In genomic region chr5:1479581-1480188, GRCh38 we compare ENCODE assay signal across 2 cellular contexts.
TF ChIP-seq lines count a peak whose summit lies in the region.

No MANE protein-coding gene starts in this region.

TF ChIP-seq in SK-N-SH treated with all-trans-retinoic acid at 6 μM for 48 hours, 23 proteins besides CTCF, POLR2A, EP300 and RAD21:
- TF ChIP-seq OSR1 (CRISPR knock-in tag; IDR thresholded peaks at IDR 0.05): no peak
- no peak for TF ChIP-seq ZNF70 (CRISPR knock-in tag; IDR thresholded peaks at IDR 0.05)
- no peak for TF ChIP-seq POU6F1 (CRISPR knock-in tag; IDR thresholded peaks at IDR 0.05; ENCODE audit: borderline replicate concordance, low read depth)
- no peak for TF ChIP-seq TOX (CRISPR knock-in tag; IDR thresholded peaks at IDR 0.05; ENCODE audit: borderline replicate concordance)
- no peak for TF ChIP-seq ZNF8 (CRISPR knock-in tag; IDR thresholded peaks at IDR 0.05)
- no peak for TF ChIP-seq ISL1 (CRISPR knock-in tag; IDR thresholded peaks at IDR 0.05)
- TF ChIP-seq PATZ1 (CRISPR knock-in tag; IDR thresholded peaks at IDR 0.05; ENCODE audit: borderline replicate concordance): no peak
- TF ChIP-seq CSRNP3 (CRISPR knock-in tag; IDR thresholded peaks at IDR 0.05): no peak
- TF ChIP-seq TSHZ2 (CRISPR knock-in tag; IDR thresholded peaks at IDR 0.05): no peak
- no peak for TF ChIP-seq ZFP30 (CRISPR knock-in tag; IDR thresholded peaks at IDR 0.05)
- TF ChIP-seq SNAI2 (CRISPR knock-in tag; IDR thresholded peaks at IDR 0.05): no peak
- TF ChIP-seq BACH2 (CRISPR knock-in tag; IDR thresholded peaks at IDR 0.05; ENCODE audit: borderline replicate concordance): no peak
- TF ChIP-seq ARNTL (CRISPR knock-in tag; IDR thresholded peaks at IDR 0.05; ENCODE audit: borderline replicate concordance, low read depth): no peak
- TF ChIP-seq RARB (CRISPR knock-in tag; IDR thresholded peaks at IDR 0.05): no peak
- no peak for TF ChIP-seq ZC3H10 (CRISPR knock-in tag; IDR thresholded peaks at IDR 0.05)
- no peak for TF ChIP-seq GLIS3 (CRISPR knock-in tag; IDR thresholded peaks at IDR 0.05)
TF ChIP-seq in SK-N-SH treated with all-trans-retinoic acid at 6 μM for 48 hours: peak in this region for 0.

TF ChIP-seq in HepG2, 621 proteins besides CTCF, POLR2A, EP300 and RAD21 (continues in another document):
- TF ChIP-seq ZBTB33 (CRISPR knock-in tag; IDR thresholded peaks at IDR 0.05): peak; percentile 39; the same call in 1 of the 2 replicates
- no peak for TF ChIP-seq GPN1 (CRISPR knock-in tag; IDR thresholded peaks at IDR 0.05; ENCODE audit: borderline replicate concordance)
- peak; percentile 46; the same call in 1 of the 2 replicates for TF ChIP-seq ZNF687 (CRISPR knock-in tag; IDR thresholded peaks at IDR 0.05)
- TF ChIP-seq RNF2 (conservative IDR thresholded peaks at IDR 0.05; ENCODE audit: low read depth): no peak
- no peak for TF ChIP-seq ZNF20 (CRISPR knock-in tag; IDR thresholded peaks at IDR 0.05)
- peak; percentile 55; the same call in 1 of the 2 replicates for TF ChIP-seq CEBPG (CRISPR knock-in tag; IDR thresholded peaks at IDR 0.05)
- TF ChIP-seq RXRB (CRISPR knock-in tag; IDR thresholded peaks at IDR 0.05; ENCODE audit: borderline replicate concordance): no peak
- no peak for TF ChIP-seq ZIK1 (CRISPR knock-in tag; IDR thresholded peaks at IDR 0.05; ENCODE audit: borderline replicate concordance, low read depth)
- no peak for TF ChIP-seq ELK4 (CRISPR knock-in tag; IDR thresholded peaks at IDR 0.05; ENCODE audit: borderline replicate concordance)
- no peak for TF ChIP-seq HOXA9 (CRISPR knock-in tag; IDR thresholded peaks at IDR 0.05; ENCODE audit: borderline replicate concordance)
- TF ChIP-seq MED1 (CRISPR knock-in tag; IDR thresholded peaks at IDR 0.05): 0 out of 2 replicates have a peak, but pooled peaks have one; percentile 20
- TF ChIP-seq ZNF790 (CRISPR knock-in tag; IDR thresholded peaks at IDR 0.05; ENCODE audit: borderline replicate concordance): no peak
- 0 out of 2 replicates have a peak, but pooled peaks have one; percentile 22 for TF ChIP-seq SALL1 (CRISPR knock-in tag; IDR thresholded peaks at IDR 0.05)
- no peak for TF ChIP-seq ZNF605 (CRISPR knock-in tag; IDR thresholded peaks at IDR 0.05)
- no peak for TF ChIP-seq MIER2 (CRISPR knock-in tag; IDR thresholded peaks at IDR 0.05)
- TF ChIP-seq HDAC2 (CRISPR knock-in tag; IDR thresholded peaks at IDR 0.05): no peak
- TF ChIP-seq ZNF7 (CRISPR knock-in tag; IDR thresholded peaks at IDR 0.05): no peak
- TF ChIP-seq POLR2AphosphoS5 (IDR thresholded peaks at IDR 0.05; ENCODE audit: low read depth, low read length): no peak; the same call in 1 of the 2 replicates
- TF ChIP-seq ZBTB25 (CRISPR knock-in tag; IDR thresholded peaks at IDR 0.05): no peak
- peak; percentile 60 for TF ChIP-seq STAG1 (CRISPR knock-in tag; IDR thresholded peaks at IDR 0.05)
- TF ChIP-seq KLF9 (CRISPR knock-in tag; IDR thresholded peaks at IDR 0.05; ENCODE audit: low read depth): no peak
- TF ChIP-seq EHMT2 (IDR thresholded peaks at IDR 0.05; ENCODE audit: borderline replicate concordance, low read depth, low read length): no peak
- TF ChIP-seq HMGXB4 (CRISPR knock-in tag; IDR thresholded peaks at IDR 0.05; ENCODE audit: borderline replicate concordance in 1 of 2, low read depth in 1 of 2): 0 out of 4 replicates have a peak, but pooled peaks of 1 of the 2 experiments have one; percentile 36
- no peak for TF ChIP-seq ZSCAN22 (CRISPR knock-in tag; IDR thresholded peaks at IDR 0.05)
- no peak for TF ChIP-seq SNAI1 (CRISPR knock-in tag; IDR thresholded peaks at IDR 0.05; ENCODE audit: borderline replicate concordance)
- TF ChIP-seq ZNF263 (CRISPR knock-in tag; IDR thresholded peaks at IDR 0.05): no peak
- TF ChIP-seq HNF1A (IDR thresholded peaks at IDR 0.05; ENCODE audit: low read depth): no peak
- no peak for TF ChIP-seq HNF1A (CRISPR knock-in tag; IDR thresholded peaks at IDR 0.05; ENCODE audit: borderline replicate concordance)
- no peak for TF ChIP-seq ZSCAN31 (CRISPR knock-in tag; IDR thresholded peaks at IDR 0.05; ENCODE audit: low read depth)
- TF ChIP-seq ZNF784 (CRISPR knock-in tag; IDR thresholded peaks at IDR 0.05; ENCODE audit: borderline replicate concordance): no peak
- TF ChIP-seq FOSL2 (CRISPR knock-in tag; IDR thresholded peaks at IDR 0.05): no peak
- no peak for TF ChIP-seq ISX (CRISPR knock-in tag; conservative IDR thresholded peaks at IDR 0.05)
- TF ChIP-seq SRY (CRISPR knock-in tag; IDR thresholded peaks at IDR 0.05): no peak
- TF ChIP-seq SMC3 (IDR thresholded peaks at IDR 0.05; ENCODE audit: low read length): peak; percentile 50
- no peak for TF ChIP-seq ZNF839 (CRISPR knock-in tag; IDR thresholded peaks at IDR 0.05; ENCODE audit: borderline replicate concordance)
- no peak for TF ChIP-seq REST (IDR thresholded peaks at IDR 0.05; ENCODE audit: borderline replicate concordance in 1 of 2, low read depth in 1 of 2, low read length in 2 of 2)
- peak; percentile 96 for TF ChIP-seq CEBPB (IDR thresholded peaks at IDR 0.05; ENCODE audit: borderline replicate concordance, low read depth, low read length)
